ENCODE assay signal across 18 cellular contexts in genomic region chr15:72009207-72009606, GRCh38.
A peak's percentile ranks its signal among the peaks of the same experiment; 100 is the strongest.
DNase-seq lines count a peak whose midpoint lies in the region; ATAC-seq and TF ChIP-seq lines count a peak whose summit lies in the region.
"Had no signal": no experiment of that assay in that cellular context is flagged by ENCODE, and none has a peak within 500 bp of the region (broad histone marks: within the 10 kb centered on the region; RNA-seq: fewer than 3 reads in every experiment).

No MANE protein-coding gene starts in this region.

- H3K4me3 ChIP-seq in epithelial cell of proximal tubule (ENCODE audit: low read depth, low read length): no peak overlapping the region

- in situ Hi-C loops in Caki2 (cut with HindIII; ENCODE audit: low pct_unique_long_range_greater_than_20kb, low sequenced_read_pairs): no loop called here

- TF ChIP-seq CTCF in epithelial cell of proximal tubule (conservative IDR thresholded peaks at IDR 0.05; ENCODE audit: low read depth, low read length): no peak

- peak; percentile 79 for DNase-seq in Caki2 (ENCODE audit: low read depth)
- peak; percentile 78 for DNase-seq in epithelial cell of proximal tubule (ENCODE audit: low read depth)
- peak; percentile 26 for DNase-seq in mucosa of gallbladder (ENCODE audit: low spot score)
- DNase-seq in midbrain (lab: John Stamatoyannopoulos, UW): no peak
- DNase-seq in NCI-H748 treated with DMSO at 0.1 percent for 48 hours (lab: John Stamatoyannopoulos, UW): no peak
- no peak for DNase-seq in DMS153 treated with DMSO at 0.1 percent for 48 hours (lab: John Stamatoyannopoulos, UW; ENCODE audit: unreplicated experiment)
- DNase-seq: CD8-positive, alpha-beta T cell; central memory CD4-positive, alpha-beta T cell; natural killer cell; NCI-H1436; NCI-H226; Right ventricle myocardium superior; stimulated activated CD4-positive, alpha-beta T cell treated with anti-CD3 and anti-CD28 coated beads, Interleukin-15, amount 100 ng/mL, for 24 hours; T-helper 17 cell had no signal

- ATAC-seq in HG03196 (IDR thresholded peaks at IDR 0.05; ENCODE audit: unreplicated experiment) (peak; percentile 66), HG02852 (IDR thresholded peaks at IDR 0.05; ENCODE audit: unreplicated experiment) (no peak)
- ATAC-seq: activated T-helper 17 cell treated with anti-CD3 and anti-CD28 coated beads, Interleukin-2, amount 50 U/mL, for 72 hours; CD8-positive, alpha-beta T cell; natural killer cell; T-helper 17 cell; WTC11 had no signal

Comparison
In these comparisons a context has a peak if more than half of its experiments do, and no peak if none do; other contexts are left out.
1. DNase-seq: peak in Caki2 (single experiment), epithelial cell of proximal tubule (single experiment) and mucosa of gallbladder (single experiment); none in midbrain (single experiment), NCI-H748 treated with DMSO at 0.1 percent for 48 hours (single experiment) and DMS153 treated with DMSO at 0.1 percent for 48 hours (single experiment).